In the genomic region with DNA sequence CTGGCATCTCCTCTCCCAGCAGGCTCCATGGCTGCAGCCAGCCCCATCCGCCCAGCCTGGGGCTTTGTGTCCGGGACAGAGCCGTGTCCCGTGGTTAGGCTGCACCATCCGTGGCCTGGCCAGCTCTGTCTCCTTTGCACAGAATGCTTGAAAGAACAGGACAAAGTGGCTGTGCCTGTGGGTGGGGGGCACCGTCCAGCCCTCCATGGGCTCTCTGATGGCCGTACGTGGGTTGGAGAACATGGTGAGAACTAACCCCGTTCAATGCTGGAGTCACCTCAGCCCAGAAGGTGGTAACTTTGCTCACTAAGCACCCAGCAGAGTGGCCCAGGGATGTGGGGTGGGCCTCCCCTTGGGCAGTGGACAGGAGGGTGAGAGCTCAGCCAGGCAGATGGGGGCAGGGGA, we compare ENCODE assay signal across 12 cellular contexts. TPM values are rescaled to one million over a fixed set of nuclear protein-coding genes. Genes with fewer than 3 reads are reported as not detected.
DNase-seq lines count a peak whose midpoint lies in the region; FAIRE-seq and TF ChIP-seq lines count a peak whose summit lies in the region.
"Had no signal": no experiment of that assay in that cellular context is flagged by ENCODE, and none has a peak within 500 bp of the region (broad histone marks: within the 10 kb centered on the region; RNA-seq: fewer than 3 reads in every experiment).

No MANE protein-coding gene starts in this region.

- H3K4me3 Mint-ChIP-seq in activated CD4-positive, alpha-beta T cell treated with anti-CD3 and anti-CD28 coated beads, Interleukin-2, amount 10 ng/mL, durations not matched to agents 24 days and 14 days, result peak overlapping the region; percentile 93
- H3K4me3 Mint-ChIP-seq in neural crest cell, result peak overlapping the region; percentile 86

- no peak overlapping the region for H2AFZ ChIP-seq in Loucy (ENCODE audit: low read length)

- no peaks in the 10 kb centered on the region for H3K9me3 Mint-ChIP-seq in activated CD4-positive, alpha-beta T cell treated with anti-CD3 and anti-CD28 coated beads, Interleukin-2, amount 10 ng/mL, durations not matched to agents 24 days and 14 days
- no peaks in the 10 kb centered on the region for H3K9me3 Mint-ChIP-seq in neural crest cell

- DNase-seq in activated CD4-positive, alpha-beta T cell treated with anti-CD3 and anti-CD28 coated beads, Interleukin-2, amount 10 ng/mL, durations not matched to agents 24 days and 14 days, result no peak
- no peak for DNase-seq in activated CD4-positive, alpha-beta T cell treated with anti-CD3 and anti-CD28 coated beads, Interleukin-2, amount 50 U/mL, for 1 hour
- no peak for DNase-seq in adipocyte (ENCODE audit: low read depth)
- no peak for DNase-seq in neural crest cell (ENCODE audit: low read depth, low spot score)
- DNase-seq in stimulated activated CD4-positive, alpha-beta T cell treated with anti-CD3 and anti-CD28 coated beads, Interleukin-1b, Interleukin-23, amount 100 ng/mL, for 48 hours, result no peak
- no peak for DNase-seq in occipital lobe (lab: John Stamatoyannopoulos, UW)
- no peak for DNase-seq in small intestine
- DNase-seq: foreskin fibroblast, NCI-H446 treated with DMSO at 0.1 percent for 48 hours had no signal

- peaks cover 21% of the 10 kb centered on the region for H3K4me1 Mint-ChIP-seq in activated CD4-positive, alpha-beta T cell treated with anti-CD3 and anti-CD28 coated beads, Interleukin-2, amount 10 ng/mL, durations not matched to agents 24 days and 14 days
- H3K4me1 Mint-ChIP-seq in neural crest cell, result peaks cover 18% of the 10 kb centered on the region

- peaks cover 2% of the 10 kb centered on the region for H3K27me3 Mint-ChIP-seq in activated CD4-positive, alpha-beta T cell treated with anti-CD3 and anti-CD28 coated beads, Interleukin-2, amount 10 ng/mL, durations not matched to agents 24 days and 14 days
- H3K27me3 Mint-ChIP-seq in neural crest cell (ENCODE audit: low read depth), result peaks cover 21% of the 10 kb centered on the region

- no peaks in the 10 kb centered on the region for H3K9me2 ChIP-seq in Loucy (replicated peaks; ENCODE audit: low read depth, low read length)

- H3K4me2 ChIP-seq in Loucy (ENCODE audit: low read depth, low read length, poor library complexity, severe bottlenecking), result peak overlapping the region; percentile 99

- TF ChIP-seq CTCF in Loucy (conservative IDR thresholded peaks at IDR 0.05; ENCODE audit: low read length), result no peak
- TF ChIP-seq CTCF in neural crest cell (conservative IDR thresholded peaks at IDR 0.05), result no peak

- 85 to 91% (median 90%) methylated on average over 9 of the region's 9 CpGs for WGBS in small intestine, 3 donors

- H3K9ac ChIP-seq in Loucy (ENCODE audit: low read depth, low read length, poor library complexity, severe bottlenecking), result peak overlapping the region; percentile 97
- peak overlapping the region; percentile 56 for H3K9ac ChIP-seq in adipocyte (ENCODE audit: low read length)

- H3K36me3 Mint-ChIP-seq in activated CD4-positive, alpha-beta T cell treated with anti-CD3 and anti-CD28 coated beads, Interleukin-2, amount 10 ng/mL, durations not matched to agents 24 days and 14 days (ENCODE audit: low read depth), result peaks cover 43% of the 10 kb centered on the region
- peaks cover 26% of the 10 kb centered on the region for H3K36me3 Mint-ChIP-seq in neural crest cell (ENCODE audit: low read depth)

- H3K4me1 ChIP-seq in Loucy (ENCODE audit: insufficient read depth, low read length, poor library complexity, severe bottlenecking) (peaks cover 30% of the 10 kb centered on the region), adipocyte (ENCODE audit: control insufficient read depth, insufficient read depth, low read length) (peaks cover 21% of the 10 kb centered on the region), small intestine (ENCODE audit: control insufficient read depth in 2 of 2, insufficient read depth in 1 of 2, low read depth in 1 of 2, low read length in 1 of 2) (peaks cover 0 to 4% of the 10 kb centered on the region in 2 donors)

- intact Hi-C loops in activated CD4-positive, alpha-beta T cell treated with anti-CD3 and anti-CD28 coated beads, Interleukin-2, amount 10 ng/mL, durations not matched to agents 24 days and 14 days (cut with micrococcal nuclease), result no loop called here

- peaks cover 46% of the 10 kb centered on the region for H3K79me2 ChIP-seq in Loucy (ENCODE audit: insufficient read depth, low read length)

- H3K4me3 ChIP-seq in Loucy (ENCODE audit: low read length, poor library complexity, severe bottlenecking), result peak overlapping the region; percentile 100
- H3K4me3 ChIP-seq in adipocyte (ENCODE audit: low read length), result no peak overlapping the region
- no peak overlapping the region for H3K4me3 ChIP-seq in small intestine (ENCODE audit: low read depth in 1 of 2, low read length in 2 of 2)

- H3K27ac ChIP-seq in small intestine (ENCODE audit: low read depth in 1 of 2, low read length in 1 of 2), result no peak overlapping the region

- peaks cover 9% of the 10 kb centered on the region for H3K27me3 ChIP-seq in Loucy (ENCODE audit: insufficient read depth, low read length, poor library complexity, severe bottlenecking)
- no peaks in the 10 kb centered on the region for H3K27me3 ChIP-seq in adipocyte (replicated peaks; ENCODE audit: control insufficient read depth, insufficient read depth, low read length)
- no peaks in the 10 kb centered on the region for H3K27me3 ChIP-seq in small intestine (ENCODE audit: control insufficient read depth in 2 of 2, insufficient read depth in 2 of 2, low read length in 2 of 2)

- H3K36me3 ChIP-seq in Loucy (ENCODE audit: insufficient read depth, low read length) (peaks cover 25% of the 10 kb centered on the region), adipocyte (ENCODE audit: control insufficient read depth, insufficient read depth, low read length, severe bottlenecking) (peaks cover 38% of the 10 kb centered on the region), small intestine (ENCODE audit: control insufficient read depth in 2 of 2, insufficient read depth in 2 of 2, low read length in 2 of 2) (peaks cover 3 to 17% of the 10 kb centered on the region in 2 donors)

- H3K27ac Mint-ChIP-seq in activated CD4-positive, alpha-beta T cell treated with anti-CD3 and anti-CD28 coated beads, Interleukin-2, amount 10 ng/mL, durations not matched to agents 24 days and 14 days, result peak overlapping the region; percentile 62
- H3K27ac Mint-ChIP-seq in neural crest cell (ENCODE audit: unreplicated experiment), result no peak overlapping the region

- H3F3A ChIP-seq in Loucy (ENCODE audit: low read depth), result peaks cover 2% of the 10 kb centered on the region; the same call in 1 of the 2 replicates

- H3K9me3 ChIP-seq in Loucy (ENCODE audit: insufficient read depth, low read depth, low read length), result no peaks in the 10 kb centered on the region
- no peaks in the 10 kb centered on the region for H3K9me3 ChIP-seq in adipocyte (ENCODE audit: control insufficient read depth, low read length)
- H3K9me3 ChIP-seq in small intestine (ENCODE audit: control insufficient read depth, low read depth), result no peaks in the 10 kb centered on the region

- FAIRE-seq in small intestine (lab: Jason Lieb, UNC), result no peak
- FAIRE-seq: urothelium cell line had no signal

- H4K20me1 ChIP-seq in Loucy (ENCODE audit: insufficient read depth, low read length, poor library complexity, severe bottlenecking), result peaks cover 48% of the 10 kb centered on the region

RNA-seq across cellular contexts. Expression of a gene that starts 2.8 kb away (rescaled TPM):
- total RNA-seq in activated CD4-positive, alpha-beta T cell treated with anti-CD3 and anti-CD28 coated beads, Interleukin-2, amount 10 ng/mL, durations not matched to agents 24 days and 14 days, result 1,536 and 1,542 TPM in 2 replicates
- total RNA-seq in neural crest cell (1,578 and 1,580 TPM in 2 replicates), occipital lobe (252 TPM)
- 1,000 to 10,000 TPM; 2,441 to 3,547 (median 3,396) TPM for polyA plus RNA-seq in small intestine

RNA-seq across cellular contexts. Expression of a gene that starts 8.9 kb away (rescaled TPM):
- total RNA-seq in activated CD4-positive, alpha-beta T cell treated with anti-CD3 and anti-CD28 coated beads, Interleukin-2, amount 10 ng/mL, durations not matched to agents 24 days and 14 days, result 0.16 and 0.24 TPM in 2 replicates
- total RNA-seq in neural crest cell (39.2 and 43.0 TPM in 2 replicates), occipital lobe (141 TPM)
- 1 to 10 TPM in 1 of 3 donors, under 1 TPM in 1, not detected in 1; 0.81 to 2.1 TPM for polyA plus RNA-seq in small intestine
- total RNA-seq: kidney epithelial cell had no signal

RNA-seq across cellular contexts. Expression of a gene that starts 33.6 kb away (rescaled TPM):
- total RNA-seq in activated CD4-positive, alpha-beta T cell treated with anti-CD3 and anti-CD28 coated beads, Interleukin-2, amount 10 ng/mL, durations not matched to agents 24 days and 14 days, result 299 and 323 TPM in 2 replicates
- total RNA-seq in neural crest cell (146 and 157 TPM in 2 replicates), occipital lobe (35.7 TPM)
- 100 to 1,000 TPM in 1 of 3 donors, 10 to 100 TPM in 2; 60.2 to 124 (median 68.9) TPM for polyA plus RNA-seq in small intestine

RNA-seq across cellular contexts. Expression of a gene that starts 38.0 kb away (rescaled TPM):
- 34.0 and 38.0 TPM in 2 replicates for total RNA-seq in activated CD4-positive, alpha-beta T cell treated with anti-CD3 and anti-CD28 coated beads, Interleukin-2, amount 10 ng/mL, durations not matched to agents 24 days and 14 days
- total RNA-seq in neural crest cell (34.5 and 41.5 TPM in 2 replicates), occipital lobe (18.6 TPM)
- polyA plus RNA-seq in small intestine, result 10 to 100 TPM; 44.6 to 62.1 (median 61.1) TPM

RNA-seq across cellular contexts. Expression of a gene that starts 39.7 kb away (rescaled TPM):
- total RNA-seq in activated CD4-positive, alpha-beta T cell treated with anti-CD3 and anti-CD28 coated beads, Interleukin-2, amount 10 ng/mL, durations not matched to agents 24 days and 14 days, result 28.8 and 32.6 TPM in 2 replicates
- 42.6 and 45.6 TPM in 2 replicates for total RNA-seq in neural crest cell
- total RNA-seq in occipital lobe, result 16.7 TPM
- 1 to 10 TPM; 1.1 to 4.8 (median 3.8) TPM for polyA plus RNA-seq in small intestine

Comparison
In these comparisons a context has a peak if more than half of its experiments do, and no peak if none do; other contexts are left out.
1. RNA of a gene that starts 8.9 kb away (total RNA-seq): 141 TPM in occipital lobe (single experiment) and 39.2 to 43.0 TPM in neural crest cell; 0.16 to 0.24 TPM in activated CD4-positive, alpha-beta T cell treated with anti-CD3 and anti-CD28 coated beads, Interleukin-2, amount 10 ng/mL, durations not matched to agents 24 days and 14 days; every median in the first group is over 10 times any median in the second.